ENCODE assay signal across 12 cellular contexts in the genomic region with DNA sequence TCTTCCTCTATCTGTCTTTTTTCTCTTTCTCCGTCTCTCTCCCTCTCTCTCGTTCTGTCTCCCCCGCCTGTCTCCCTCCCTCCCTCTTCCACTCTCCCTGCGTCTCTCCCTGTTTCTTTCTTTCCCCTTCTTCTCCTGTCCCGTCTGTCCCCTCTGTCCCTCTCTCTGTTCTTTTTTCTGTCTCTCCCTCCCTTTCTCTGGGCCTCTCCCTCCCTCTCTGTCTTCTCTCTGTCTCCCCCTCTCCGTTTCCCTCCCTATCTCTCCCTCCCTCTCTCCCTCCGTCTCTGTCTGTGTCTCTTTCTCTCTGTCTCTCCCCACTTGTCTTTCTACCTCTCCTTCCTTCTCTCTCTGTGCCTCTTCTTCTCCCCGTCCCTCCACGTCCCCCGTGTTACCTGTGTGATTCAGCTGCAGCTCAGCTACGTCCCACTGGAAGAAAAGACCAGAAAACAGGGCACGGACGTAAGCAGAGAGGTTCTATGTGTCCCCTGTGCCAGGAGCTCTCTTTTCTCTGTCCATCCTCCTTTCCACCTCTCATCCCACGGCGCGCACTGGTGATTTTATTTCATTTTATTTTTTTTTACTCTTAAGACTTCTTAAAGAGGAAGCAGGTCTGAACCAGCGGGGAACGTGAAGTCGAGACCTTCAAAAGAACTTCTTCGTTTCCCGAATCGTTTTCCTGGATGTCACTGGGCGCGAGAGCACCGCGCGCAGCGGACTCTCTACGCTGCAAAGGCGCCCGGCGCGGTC. TPM values are rescaled to one million over a fixed set of nuclear protein-coding genes. Genes with fewer than 3 reads are reported as not detected.
DNase-seq lines count a peak whose midpoint lies in the region; ATAC-seq, FAIRE-seq and TF ChIP-seq lines count a peak whose summit lies in the region.
"Had no signal": no experiment of that assay in that cellular context is flagged by ENCODE, and none has a peak within 500 bp of the region (broad histone marks: within the 10 kb centered on the region; RNA-seq: fewer than 3 reads in every experiment).

No MANE protein-coding gene starts in this region.

- H3K27ac Mint-ChIP-seq in activated CD4-positive, alpha-beta T cell treated with anti-CD3 and anti-CD28 coated beads for 36 hours, result no peak overlapping the region

- TF ChIP-seq CTCF in OCI-LY7 (conservative IDR thresholded peaks at IDR 0.05; ENCODE audit: low read length), result no peak
- no peak for TF ChIP-seq CTCF in coronary artery (IDR thresholded peaks at IDR 0.05)
- no peak for TF ChIP-seq CTCF in D721Med (IDR thresholded peaks at IDR 0.05; ENCODE audit: insufficient read depth, missing control alignments)

- CTCF ChIA-PET in activated CD4-positive, alpha-beta T cell treated with anti-CD3 and anti-CD28 coated beads for 36 hours (lab: Charles Lee), result no interaction called here
- CTCF ChIA-PET in OCI-LY7 (lab: Charles Lee; ENCODE audit: unreplicated experiment), result no interaction called here

- H2AFZ ChIP-seq in OCI-LY7 (ENCODE audit: low read length), result no peak overlapping the region

- BruUV-seq in OCI-LY7 (replicated peaks; lab: Mats Ljungman, UMichigan), result no TSS peak

- peak overlapping the region; percentile 82 for H3K27ac ChIP-seq in OCI-LY7 (ENCODE audit: low read depth, low read length, poor library complexity, severe bottlenecking)
- no peak overlapping the region for H3K27ac ChIP-seq in coronary artery
- peak overlapping the region in 8 of 21 experiments; percentile 1 to 69 (median 40) for H3K27ac ChIP-seq in skin epidermis
- H3K27ac ChIP-seq: thyroid gland had no signal

- H3K9me3 ChIP-seq in OCI-LY7 (ENCODE audit: low read length), result no peaks in the 10 kb centered on the region
- H3K9me3 ChIP-seq: thyroid gland had no signal

- no peaks in the 10 kb centered on the region for H4K20me1 ChIP-seq in OCI-LY7 (ENCODE audit: insufficient read depth, low read length)

- H3K4me3 Mint-ChIP-seq in activated CD4-positive, alpha-beta T cell treated with anti-CD3 and anti-CD28 coated beads for 36 hours, result peak overlapping the region; percentile 67

- no peaks in the 10 kb centered on the region for H3K9me3 Mint-ChIP-seq in activated CD4-positive, alpha-beta T cell treated with anti-CD3 and anti-CD28 coated beads for 36 hours (ENCODE audit: low read depth)

- no peak for FAIRE-seq in D721Med (lab: Jason Lieb, UNC)

- peak overlapping the region; percentile 76 for H3K4me3 ChIP-seq in OCI-LY7 (ENCODE audit: low read depth, low read length, poor library complexity, severe bottlenecking)
- H3K4me3 ChIP-seq in coronary artery, result peak overlapping the region; percentile 40
- H3K4me3 ChIP-seq in skin epidermis, result peak overlapping the region in 6 of 7 experiments; percentile 8 to 33 (median 19)
- H3K4me3 ChIP-seq: thyroid gland had no signal

- peaks cover 72% of the 10 kb centered on the region for H3K27me3 Mint-ChIP-seq in activated CD4-positive, alpha-beta T cell treated with anti-CD3 and anti-CD28 coated beads for 36 hours

- POLR2A ChIA-PET in activated CD4-positive, alpha-beta T cell treated with anti-CD3 and anti-CD28 coated beads for 36 hours (lab: Charles Lee), result interaction anchor here (0.7 kb wide), 1 partner anchor 26 kb away, joined by 3 read pairs; no protein-coding TSS in a partner anchor
- POLR2A ChIA-PET in OCI-LY7 (lab: Charles Lee), result interaction anchor here (0.6 to 3.2 kb wide), 5 partner anchors 15 to 921 kb away, joined by 3 to 11 read pairs (median 4); a partner anchor contains a TSS

- no peaks in the 10 kb centered on the region for H3K9me2 ChIP-seq in OCI-LY7 (ENCODE audit: insufficient read depth, low read length)

- peaks cover 65% of the 10 kb centered on the region for H3K4me1 ChIP-seq in OCI-LY7 (ENCODE audit: insufficient read depth, low read length, poor library complexity, severe bottlenecking)
- H3K4me1 ChIP-seq: thyroid gland had no signal

- no peaks in the 10 kb centered on the region for H3K36me3 Mint-ChIP-seq in activated CD4-positive, alpha-beta T cell treated with anti-CD3 and anti-CD28 coated beads for 36 hours (ENCODE audit: low read depth)

- no peak for DNase-seq in activated CD4-positive, alpha-beta T cell treated with anti-CD3 and anti-CD28 coated beads for 36 hours
- no peak for DNase-seq in activated CD4-positive, alpha-beta T cell treated with anti-CD3 and anti-CD28 coated beads, Interleukin-2, amount 50 U/mL, for 48 hours
- DNase-seq in OCI-LY7 (ENCODE audit: low spot score), result no peak
- no peak for DNase-seq in coronary artery (ENCODE audit: low spot score)
- no peak for DNase-seq in D721Med (ENCODE audit: insufficient read length, low spot score)
- DNase-seq in activated CD8-positive, alpha-beta memory T cell treated with anti-CD3 and anti-CD28 coated beads, Interleukin-2, amount 50 U/mL, for 4 hours, result no peak
- DNase-seq: NCI-H774, thyroid gland had no signal

- no peak for ATAC-seq in activated CD4-positive, alpha-beta T cell treated with anti-CD3 and anti-CD28 coated beads for 36 hours
- ATAC-seq in HG03354 (IDR thresholded peaks at IDR 0.05; ENCODE audit: poor library complexity, severe bottlenecking, unreplicated experiment), result no peak
- ATAC-seq: HCT116 had no signal

- peaks cover 49% of the 10 kb centered on the region; the same call in 1 of the 2 replicates for H3K79me2 ChIP-seq in OCI-LY7 (ENCODE audit: insufficient read depth, low read depth, low read length)

- H3K4me1 Mint-ChIP-seq in activated CD4-positive, alpha-beta T cell treated with anti-CD3 and anti-CD28 coated beads for 36 hours, result peaks cover 59% of the 10 kb centered on the region

- intact Hi-C loops in activated CD4-positive, alpha-beta T cell treated with anti-CD3 and anti-CD28 coated beads for 36 hours (cut with DNase I, micrococcal nuclease), result loop anchor here (2.0 to 5.0 kb wide), 2 partner anchors 33 to 73 kb away; no protein-coding TSS in a partner anchor
- intact Hi-C loops in OCI-LY7 (cut with micrococcal nuclease; ENCODE audit: unreplicated experiment), result loop anchor here (1.0 to 2.0 kb wide), 4 partner anchors 17 to 74 kb away; a partner anchor contains a TSS

- peaks cover 28% of the 10 kb centered on the region for H3K36me3 ChIP-seq in OCI-LY7 (ENCODE audit: insufficient read depth, low read length)
- H3K36me3 ChIP-seq: thyroid gland had no signal

- peak overlapping the region; percentile 81 for H3K4me2 ChIP-seq in OCI-LY7 (ENCODE audit: low read length)

RNA-seq across cellular contexts. Expression of a gene that starts 1.1 kb away (rescaled TPM):
- total RNA-seq in activated CD4-positive, alpha-beta T cell treated with anti-CD3 and anti-CD28 coated beads for 36 hours, result 1 to 10 TPM; 3.3 to 3.6 TPM
- total RNA-seq in OCI-LY7 (2014; rRNA removed; shearing (Covaris generic)), result 111 and 165 TPM in 2 replicates
- total RNA-seq in OCI-LY7 (2022), result 80.5 and 88.2 TPM in 2 replicates
- total RNA-seq: lower leg skin had no signal

RNA-seq across cellular contexts. Expression of a gene that starts 59.1 kb away (rescaled TPM):
- under 1 TPM; 0.49 to 0.57 TPM for total RNA-seq in activated CD4-positive, alpha-beta T cell treated with anti-CD3 and anti-CD28 coated beads for 36 hours
- 18.1 and 22.3 TPM in 2 replicates for total RNA-seq in OCI-LY7 (2014; rRNA removed; shearing (Covaris generic))
- total RNA-seq in OCI-LY7 (2022), result 16.1 and 20.9 TPM in 2 replicates

Comparison
In these comparisons a context has a peak if more than half of its experiments do, and no peak if none do; other contexts are left out.
1. H3K4me3 ChIP-seq: peak in every context shown above with its lines; median percentile 76 in OCI-LY7; 40 in coronary artery; 19 in skin epidermis.
2. RNA of a gene that starts 1.1 kb away (total RNA-seq): 80.5 to 165 TPM in OCI-LY7; 3.3 to 3.6 TPM in activated CD4-positive, alpha-beta T cell treated with anti-CD3 and anti-CD28 coated beads for 36 hours; every median in the first group is over 10 times any median in the second.
3. RNA of a gene that starts 59.1 kb away (total RNA-seq): 16.1 to 22.3 TPM in OCI-LY7; 0.49 to 0.57 TPM in activated CD4-positive, alpha-beta T cell treated with anti-CD3 and anti-CD28 coated beads for 36 hours; every median in the first group is over 10 times any median in the second.